ENCODE assay signal across 17 cellular contexts in the genomic region with DNA sequence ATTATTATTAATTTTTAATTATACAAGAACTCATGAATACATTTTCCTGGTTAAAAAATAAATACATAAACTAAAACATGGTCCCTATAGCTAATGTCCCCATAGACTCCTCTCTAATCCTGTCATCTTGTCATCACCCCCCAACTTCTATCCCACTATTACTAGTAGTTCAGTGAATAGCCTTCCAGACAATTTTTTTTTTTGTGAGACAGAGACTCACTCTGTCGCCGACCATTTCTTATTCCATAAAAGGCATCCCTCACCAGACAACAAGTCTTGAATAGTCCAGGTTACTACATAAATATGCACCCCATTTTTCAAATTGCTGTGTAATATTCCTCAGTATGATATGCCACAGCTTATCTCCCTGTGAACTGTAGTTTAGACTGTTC. TPM values are rescaled to one million over a fixed set of nuclear protein-coding genes. Genes with fewer than 3 reads are reported as not detected.
A peak's percentile ranks its signal among the peaks of the same experiment; 100 is the strongest.
DNase-seq lines count a peak whose midpoint lies in the region; ATAC-seq and TF ChIP-seq lines count a peak whose summit lies in the region.
"Had no signal": no experiment of that assay in that cellular context is flagged by ENCODE, and none has a peak within 500 bp of the region (broad histone marks: within the 10 kb centered on the region; RNA-seq: fewer than 3 reads in every experiment).

No MANE protein-coding gene starts in this region.

- H2BK120ac ChIP-seq in mesenchymal stem cell (ENCODE audit: low read depth, low read length), result no peak overlapping the region

- no peak overlapping the region for H3K14ac ChIP-seq in mesenchymal stem cell (ENCODE audit: low read length in 2 of 2)

- H4K91ac ChIP-seq in mesenchymal stem cell (ENCODE audit: low read length), result no peak overlapping the region

- H4K8ac ChIP-seq in mesenchymal stem cell (ENCODE audit: low read length), result no peak overlapping the region

- peak overlapping the region; percentile 88 for H3K27ac Mint-ChIP-seq in MCF 10A (ENCODE audit: low read depth, unreplicated experiment)
- H3K27ac Mint-ChIP-seq: endodermal cell; stimulated activated naive CD8-positive, alpha-beta T cell treated with anti-CD3 and anti-CD28 coated beads, Interleukin-15, amount 100 ng/mL, for 72 hours had no signal

- H3K79me1 ChIP-seq in mesenchymal stem cell (replicated peaks; ENCODE audit: low read length, poor library complexity, severe bottlenecking), result no peaks in the 10 kb centered on the region

- H3K4me2 ChIP-seq in mesenchymal stem cell (ENCODE audit: low read length, poor library complexity, severe bottlenecking), result no peak overlapping the region

- no peaks in the 10 kb centered on the region for H3K27me3 ChIP-seq in AG04450 (ENCODE audit: control insufficient read depth, insufficient read depth, low read length)
- H3K27me3 ChIP-seq in mesenchymal stem cell (ENCODE audit: control insufficient read depth in 1 of 2, insufficient read depth in 1 of 2, low read length in 2 of 2), result no peaks in the 10 kb centered on the region
- H3K27me3 ChIP-seq in aorta (ENCODE audit: control insufficient read depth in 1 of 2, insufficient read depth in 2 of 2, low read length in 1 of 2), result no peaks in the 10 kb centered on the region
- no peaks in the 10 kb centered on the region for H3K27me3 ChIP-seq in sigmoid colon

- peak overlapping the region; percentile 64 for H3K9ac ChIP-seq in mesenchymal stem cell (ENCODE audit: low read length)

- no peak for DNase-seq in AG04450 (ENCODE audit: low read depth, low spot score)
- peak; percentile 41 for DNase-seq in NCI-H226
- no peak for DNase-seq in MCF 10A (ENCODE audit: unreplicated experiment)
- DNase-seq in mesenchymal stem cell, result no peak
- no peak for DNase-seq in nucleus accumbens (lab: John Stamatoyannopoulos, UW)
- no peak for DNase-seq in aorta
- no peak for DNase-seq in sigmoid colon
- DNase-seq: activated CD4-positive, alpha-beta T cell treated with anti-CD3 and anti-CD28 coated beads for 48 hours; activated gamma-delta T cell; anterior cingulate cortex; endodermal cell; KG1; NCI-H1417; NCI-H526 treated with DMSO at 0.1 percent for 48 hours; stimulated activated naive CD8-positive, alpha-beta T cell treated with anti-CD3 and anti-CD28 coated beads, Interleukin-15, amount 100 ng/mL, for 72 hours had no signal

- no peaks in the 10 kb centered on the region for H3K27me3 Mint-ChIP-seq in MCF 10A (ENCODE audit: insufficient read depth, unreplicated experiment)

- H3K4me1 ChIP-seq in mesenchymal stem cell (ENCODE audit: control insufficient read depth, insufficient read depth, low read depth, low read length) (peaks cover 4% of the 10 kb centered on the region), aorta (ENCODE audit: control insufficient read depth in 1 of 2, insufficient read depth in 2 of 2, low read length in 2 of 2) (no peaks in the 10 kb centered on the region), sigmoid colon (peaks cover 0 to 4% (median 0%) of the 10 kb centered on the region in 4 donors)

- 5% methylated on average over 2 of the region's 2 CpGs for WGBS in mesenchymal stem cell
- 41 to 42% methylated on average over 2 of the region's 2 CpGs for WGBS in aorta, 2 donors
- 47 to 48% methylated on average over 2 of the region's 2 CpGs for WGBS in sigmoid colon, 2 donors

- no peak overlapping the region for H3K23ac ChIP-seq in mesenchymal stem cell (ENCODE audit: low read length in 2 of 2)

- no peak for TF ChIP-seq EP300 in sigmoid colon (IDR thresholded peaks at IDR 0.05)

- no peak overlapping the region for H3K4me3 Mint-ChIP-seq in MCF 10A (ENCODE audit: unreplicated experiment)
- H3K4me3 Mint-ChIP-seq: endodermal cell; stimulated activated naive CD8-positive, alpha-beta T cell treated with anti-CD3 and anti-CD28 coated beads, Interleukin-15, amount 100 ng/mL, for 72 hours had no signal

- no peak overlapping the region for H3K4ac ChIP-seq in mesenchymal stem cell (ENCODE audit: low read depth in 1 of 2, low read length in 2 of 2)

- H3K4me1 Mint-ChIP-seq in MCF 10A (ENCODE audit: insufficient read depth, unreplicated experiment), result peaks cover 66% of the 10 kb centered on the region
- H3K4me1 Mint-ChIP-seq: stimulated activated naive CD8-positive, alpha-beta T cell treated with anti-CD3 and anti-CD28 coated beads, Interleukin-15, amount 100 ng/mL, for 72 hours had no signal

- H3K9me3 ChIP-seq in AG04450 (ENCODE audit: control insufficient read depth, insufficient read depth, low read length), result no peaks in the 10 kb centered on the region
- no peaks in the 10 kb centered on the region for H3K9me3 ChIP-seq in mesenchymal stem cell (ENCODE audit: control insufficient read depth, low read length)
- H3K9me3 ChIP-seq in aorta (ENCODE audit: control insufficient read depth, low read length), result no peaks in the 10 kb centered on the region
- H3K9me3 ChIP-seq in sigmoid colon, result no peaks in the 10 kb centered on the region

- no peak overlapping the region for H2BK12ac ChIP-seq in mesenchymal stem cell (ENCODE audit: low read length in 2 of 2)

- peak overlapping the region; percentile 77 for H3K27ac ChIP-seq in AG04450 (ENCODE audit: low read depth, low read length)
- H3K27ac ChIP-seq in mesenchymal stem cell (ENCODE audit: low read length, poor library complexity, severe bottlenecking), result peak overlapping the region; percentile 38
- no peak overlapping the region for H3K27ac ChIP-seq in aorta (ENCODE audit: low read depth in 1 of 2, low read length in 2 of 2)
- peak overlapping the region in 2 of 4 donors; percentile 19 to 58 for H3K27ac ChIP-seq in sigmoid colon

- POLR2A ChIA-PET in AG04450 (lab: Yijun Ruan, JAX) (interaction anchor here (0.5 kb wide), 1 partner anchor 90 kb away, joined by 3 read pairs; no protein-coding TSS in a partner anchor), MCF 10A (lab: Yijun Ruan, JAX) (interaction anchor here (0.7 to 8.6 kb wide), 10 partner anchors 7 to 325 kb away, joined by 3 to 114 read pairs (median 4); a partner anchor contains a TSS)

- TF ChIP-seq CTCF in AG04450 (IDR thresholded peaks at IDR 0.05; ENCODE audit: low read depth, low read length), result no peak
- TF ChIP-seq CTCF in MCF 10A (IDR thresholded peaks at IDR 0.05; ENCODE audit: unreplicated experiment), result no peak
- TF ChIP-seq CTCF in sigmoid colon (IDR thresholded peaks at IDR 0.05), result no peak

- no peak overlapping the region for H2BK15ac ChIP-seq in mesenchymal stem cell (ENCODE audit: low read depth, poor library complexity, severe bottlenecking)

- H2AFZ ChIP-seq in mesenchymal stem cell (ENCODE audit: low read depth, low read length), result no peak overlapping the region

- H3K36me3 ChIP-seq in mesenchymal stem cell (ENCODE audit: control insufficient read depth in 1 of 2, insufficient read depth in 2 of 2, low read depth in 1 of 2, low read length in 2 of 2) (no peaks in the 10 kb centered on the region), aorta (ENCODE audit: control insufficient read depth in 1 of 2, insufficient read depth in 2 of 2, low read length in 1 of 2) (no peaks in the 10 kb centered on the region), sigmoid colon (no peaks in the 10 kb centered on the region)

- H3K4me3 ChIP-seq in AG04450 (ENCODE audit: low read depth, low read length) (no peak overlapping the region), mesenchymal stem cell (ENCODE audit: insufficient read depth in 1 of 2, low read depth in 1 of 2, low read length in 2 of 2) (no peak overlapping the region), aorta (ENCODE audit: low read length in 2 of 2) (no peak overlapping the region), sigmoid colon (no peak overlapping the region)

- no peak overlapping the region for H2AK5ac ChIP-seq in mesenchymal stem cell (ENCODE audit: low read length, severe bottlenecking)

- no peak overlapping the region for H3K18ac ChIP-seq in mesenchymal stem cell (ENCODE audit: low read depth in 1 of 2, low read length in 2 of 2)

- H3K36me3 Mint-ChIP-seq in MCF 10A (ENCODE audit: insufficient read depth, unreplicated experiment), result no peaks in the 10 kb centered on the region

- ATAC-seq in aorta (ENCODE audit: low FRiP score), result no peak
- ATAC-seq in GM21423 (IDR thresholded peaks at IDR 0.05; ENCODE audit: unreplicated experiment), result no peak
- ATAC-seq: stimulated activated naive CD8-positive, alpha-beta T cell treated with anti-CD3 and anti-CD28 coated beads, Interleukin-15, amount 100 ng/mL, for 72 hours had no signal

- H2BK5ac ChIP-seq in mesenchymal stem cell (ENCODE audit: low read depth, low read length, poor library complexity, severe bottlenecking), result no peak overlapping the region

- CTCF ChIA-PET in AG04450 (lab: Charles Lee), result interaction anchor here (0.6 to 2.2 kb wide), 6 partner anchors 9 to 404 kb away, joined by 3 to 8 read pairs (median 4); no protein-coding TSS in a partner anchor
- CTCF ChIA-PET in MCF 10A (lab: Yijun Ruan, JAX), result interaction anchor here (0.6 to 18.5 kb wide), 12 partner anchors 9 to 338 kb away, joined by 3 to 426 read pairs (median 3); no protein-coding TSS in a partner anchor

- TF ChIP-seq POLR2A in sigmoid colon (IDR thresholded peaks at IDR 0.05), result no peak

- H3K9me3 Mint-ChIP-seq in MCF 10A (ENCODE audit: unreplicated experiment), result no peaks in the 10 kb centered on the region
- H3K9me3 Mint-ChIP-seq: endodermal cell; stimulated activated naive CD8-positive, alpha-beta T cell treated with anti-CD3 and anti-CD28 coated beads, Interleukin-15, amount 100 ng/mL, for 72 hours had no signal

- intact Hi-C loops in MCF 10A (cut with micrococcal nuclease) (loop anchor here (5.0 kb wide), 1 partner anchor 428 kb away; no protein-coding TSS in a partner anchor), aorta (cut with DNase I) (no loop called here), sigmoid colon (cut with DNase I) (no loop called here)

- TSS peak; percentile 19 for BruUV-seq in MCF 10A (replicated peaks; lab: Mats Ljungman, UMichigan)

RNA-seq across cellular contexts. Expression of a gene that starts 6.5 kb away (rescaled TPM):
- polyA plus RNA-seq in AG04450 (2011; rRNA removed) (52.6 and 60.6 TPM in 2 replicates), aorta (10 to 100 TPM; 15.8 to 33.1 TPM), sigmoid colon (10 to 100 TPM in 1 of 3 donors, 1 to 10 TPM in 2; 5.8 to 11.4 (median 6.5) TPM)
- polyA minus RNA-seq in AG04450 (2011; rRNA and poly(A)+ RNA removed), result 90.4 and 128 TPM in 2 replicates
- total RNA-seq in MCF 10A (2022) (168 and 206 TPM in 2 replicates), aorta (10 to 100 TPM; 44.4 to 46.0 TPM), sigmoid colon (10 to 100 TPM in 3 of 4 donors, 1 to 10 TPM in 1; 6.8 to 19.9 (median 13.8) TPM)
- polyA plus RNA-seq in mesenchymal stem cell (2013, experiment 1 of 2), result 91.1 TPM
- 90.1 TPM for polyA plus RNA-seq in mesenchymal stem cell (2013, experiment 2 of 2)
- total RNA-seq: OCI-LY7 had no signal

Comparison
In these comparisons a context has a peak if more than half of its experiments do, and no peak if none do; other contexts are left out.
1. H3K27ac ChIP-seq: peak in AG04450 (single experiment) and mesenchymal stem cell (single experiment); none in aorta (0 of 2).